In genomic region chr2:45611020-45611737, GRCh38 we compare ENCODE assay signal across 1 cellular context.
TF ChIP-seq lines count a peak whose summit lies in the region.

SRBD1 (minus strand) TSS chr2:45611267; CDS start chr2:45605441, 5,826 bp downstream.

TF ChIP-seq in K562, 482 proteins besides CTCF, POLR2A, EP300 and RAD21 (continued from another document and continues in another):
- no peak for TF ChIP-seq ZNF407 (IDR thresholded peaks at IDR 0.05; ENCODE audit: low read depth)
- peak; percentile 66 for TF ChIP-seq HNRNPLL (IDR thresholded peaks at IDR 0.05; ENCODE audit: low read depth, low read length, poor library complexity, severe bottlenecking)
- peak; percentile 78 for TF ChIP-seq ELF1 (tag; IDR thresholded peaks at IDR 0.05)
- TF ChIP-seq CAMTA2 (CRISPR knock-in tag; conservative IDR thresholded peaks at IDR 0.05), result no peak
- TF ChIP-seq DIDO1 (tag; IDR thresholded peaks at IDR 0.05; ENCODE audit: low read depth), result peak; percentile 37; the same call in 1 of the 2 replicates
- TF ChIP-seq, protein P1, sequence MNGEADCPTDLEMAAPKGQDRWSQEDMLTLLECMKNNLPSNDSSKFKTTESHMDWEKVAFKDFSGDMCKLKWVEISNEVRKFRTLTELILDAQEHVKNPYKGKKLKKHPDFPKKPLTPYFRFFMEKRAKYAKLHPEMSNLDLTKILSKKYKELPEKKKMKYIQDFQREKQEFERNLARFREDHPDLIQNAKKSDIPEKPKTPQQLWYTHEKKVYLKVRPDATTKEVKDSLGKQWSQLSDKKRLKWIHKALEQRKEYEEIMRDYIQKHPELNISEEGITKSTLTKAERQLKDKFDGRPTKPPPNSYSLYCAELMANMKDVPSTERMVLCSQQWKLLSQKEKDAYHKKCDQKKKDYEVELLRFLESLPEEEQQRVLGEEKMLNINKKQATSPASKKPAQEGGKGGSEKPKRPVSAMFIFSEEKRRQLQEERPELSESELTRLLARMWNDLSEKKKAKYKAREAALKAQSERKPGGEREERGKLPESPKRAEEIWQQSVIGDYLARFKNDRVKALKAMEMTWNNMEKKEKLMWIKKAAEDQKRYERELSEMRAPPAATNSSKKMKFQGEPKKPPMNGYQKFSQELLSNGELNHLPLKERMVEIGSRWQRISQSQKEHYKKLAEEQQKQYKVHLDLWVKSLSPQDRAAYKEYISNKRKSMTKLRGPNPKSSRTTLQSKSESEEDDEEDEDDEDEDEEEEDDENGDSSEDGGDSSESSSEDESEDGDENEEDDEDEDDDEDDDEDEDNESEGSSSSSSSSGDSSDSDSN (IDR thresholded peaks at IDR 0.05; ENCODE audit: borderline replicate concordance in 1 of 2, low read depth in 2 of 2, low read length in 2 of 2), result peak in 1 of 2 experiments; percentile 77; a peak in 1 of 4 replicates
- TF ChIP-seq NONO (IDR thresholded peaks at IDR 0.05; ENCODE audit: low read depth in 2 of 2, low read length in 1 of 2), result 0 out of 4 replicates have a peak, but pooled peaks of 1 of the 2 experiments have one; percentile 14
- TF ChIP-seq POLR2H (tag; IDR thresholded peaks at IDR 0.05; ENCODE audit: low read depth), result peak; percentile 93
- TF ChIP-seq HMGN3 (IDR thresholded peaks at IDR 0.05; ENCODE audit: borderline replicate concordance, extremely low read depth, insufficient read length, low read depth, low read length), result peak; percentile 54
- TF ChIP-seq KDM2B (CRISPR knock-in tag; IDR thresholded peaks at IDR 0.05), result no peak
- TF ChIP-seq ZFP1 (CRISPR knock-in tag; IDR thresholded peaks at IDR 0.05), result no peak
- peak in 1 of 2 experiments; percentile 58; a peak in 1 of 4 replicates for TF ChIP-seq KDM4B (IDR thresholded peaks at IDR 0.05; ENCODE audit: borderline replicate concordance in 2 of 2, low read depth in 1 of 2)
- TF ChIP-seq, protein P2, sequence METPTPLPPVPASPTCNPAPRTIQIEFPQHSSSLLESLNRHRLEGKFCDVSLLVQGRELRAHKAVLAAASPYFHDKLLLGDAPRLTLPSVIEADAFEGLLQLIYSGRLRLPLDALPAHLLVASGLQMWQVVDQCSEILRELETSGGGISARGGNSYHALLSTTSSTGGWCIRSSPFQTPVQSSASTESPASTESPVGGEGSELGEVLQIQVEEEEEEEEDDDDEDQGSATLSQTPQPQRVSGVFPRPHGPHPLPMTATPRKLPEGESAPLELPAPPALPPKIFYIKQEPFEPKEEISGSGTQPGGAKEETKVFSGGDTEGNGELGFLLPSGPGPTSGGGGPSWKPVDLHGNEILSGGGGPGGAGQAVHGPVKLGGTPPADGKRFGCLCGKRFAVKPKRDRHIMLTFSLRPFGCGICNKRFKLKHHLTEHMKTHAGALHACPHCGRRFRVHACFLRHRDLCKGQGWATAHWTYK (CRISPR knock-in tag; IDR thresholded peaks at IDR 0.05), result no peak
- TF ChIP-seq, protein P3, sequence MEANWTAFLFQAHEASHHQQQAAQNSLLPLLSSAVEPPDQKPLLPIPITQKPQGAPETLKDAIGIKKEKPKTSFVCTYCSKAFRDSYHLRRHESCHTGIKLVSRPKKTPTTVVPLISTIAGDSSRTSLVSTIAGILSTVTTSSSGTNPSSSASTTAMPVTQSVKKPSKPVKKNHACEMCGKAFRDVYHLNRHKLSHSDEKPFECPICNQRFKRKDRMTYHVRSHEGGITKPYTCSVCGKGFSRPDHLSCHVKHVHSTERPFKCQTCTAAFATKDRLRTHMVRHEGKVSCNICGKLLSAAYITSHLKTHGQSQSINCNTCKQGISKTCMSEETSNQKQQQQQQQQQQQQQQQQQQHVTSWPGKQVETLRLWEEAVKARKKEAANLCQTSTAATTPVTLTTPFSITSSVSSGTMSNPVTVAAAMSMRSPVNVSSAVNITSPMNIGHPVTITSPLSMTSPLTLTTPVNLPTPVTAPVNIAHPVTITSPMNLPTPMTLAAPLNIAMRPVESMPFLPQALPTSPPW (CRISPR knock-in tag; IDR thresholded peaks at IDR 0.05), result peak; percentile 50; the same call in 1 of the 2 replicates
- peak; percentile 76 for TF ChIP-seq HCFC1 (IDR thresholded peaks at IDR 0.05; ENCODE audit: low read depth, low read length)
- TF ChIP-seq TAF1 (IDR thresholded peaks at IDR 0.05; ENCODE audit: control insufficient read depth, extremely low read depth, insufficient read depth, low read length, severe bottlenecking), result peak; percentile 90
- TF ChIP-seq PHF8 (IDR thresholded peaks at IDR 0.05; ENCODE audit: borderline replicate concordance, low read length), result peak; percentile 82
- TF ChIP-seq SIN3A (IDR thresholded peaks at IDR 0.05; ENCODE audit: borderline replicate concordance in 2 of 2, control insufficient read depth in 1 of 2, low read depth in 2 of 2, low read length in 2 of 2), result peak in 1 of 2 experiments; percentile 70; a peak in 2 of 4 replicates
- peak; percentile 81 for TF ChIP-seq NR2C1 (IDR thresholded peaks at IDR 0.05)
- TF ChIP-seq NR2C1 (tag; IDR thresholded peaks at IDR 0.05), result peak; percentile 84
- TF ChIP-seq NCOA1 (IDR thresholded peaks at IDR 0.05; ENCODE audit: low read depth), result peak; percentile 92
- TF ChIP-seq, protein P4, sequence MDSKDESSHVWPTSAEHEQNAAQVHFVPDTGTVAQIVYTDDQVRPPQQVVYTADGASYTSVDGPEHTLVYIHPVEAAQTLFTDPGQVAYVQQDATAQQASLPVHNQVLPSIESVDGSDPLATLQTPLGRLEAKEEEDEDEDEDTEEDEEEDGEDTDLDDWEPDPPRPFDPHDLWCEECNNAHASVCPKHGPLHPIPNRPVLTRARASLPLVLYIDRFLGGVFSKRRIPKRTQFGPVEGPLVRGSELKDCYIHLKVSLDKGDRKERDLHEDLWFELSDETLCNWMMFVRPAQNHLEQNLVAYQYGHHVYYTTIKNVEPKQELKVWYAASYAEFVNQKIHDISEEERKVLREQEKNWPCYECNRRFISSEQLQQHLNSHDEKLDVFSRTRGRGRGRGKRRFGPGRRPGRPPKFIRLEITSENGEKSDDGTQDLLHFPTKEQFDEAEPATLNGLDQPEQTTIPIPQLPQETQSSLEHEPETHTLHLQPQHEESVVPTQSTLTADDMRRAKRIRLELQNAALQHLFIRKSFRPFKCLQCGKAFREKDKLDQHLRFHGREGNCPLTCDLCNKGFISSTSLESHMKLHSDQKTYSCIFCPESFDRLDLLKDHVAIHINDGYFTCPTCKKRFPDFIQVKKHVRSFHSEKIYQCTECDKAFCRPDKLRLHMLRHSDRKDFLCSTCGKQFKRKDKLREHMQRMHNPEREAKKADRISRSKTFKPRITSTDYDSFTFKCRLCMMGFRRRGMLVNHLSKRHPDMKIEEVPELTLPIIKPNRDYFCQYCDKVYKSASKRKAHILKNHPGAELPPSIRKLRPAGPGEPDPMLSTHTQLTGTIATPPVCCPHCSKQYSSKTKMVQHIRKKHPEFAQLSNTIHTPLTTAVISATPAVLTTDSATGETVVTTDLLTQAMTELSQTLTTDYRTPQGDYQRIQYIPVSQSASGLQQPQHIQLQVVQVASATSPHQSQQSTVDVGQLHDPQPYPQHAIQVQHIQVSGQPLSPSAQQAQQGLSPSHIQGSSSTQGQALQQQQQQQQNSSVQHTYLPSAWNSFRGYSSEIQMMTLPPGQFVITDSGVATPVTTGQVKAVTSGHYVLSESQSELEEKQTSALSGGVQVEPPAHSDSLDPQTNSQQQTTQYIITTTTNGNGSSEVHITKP (IDR thresholded peaks at IDR 0.05; ENCODE audit: partially characterized antibody), result peak; percentile 6
- TF ChIP-seq HDAC1 (IDR thresholded peaks at IDR 0.05), result no peak
- peak; percentile 80 for TF ChIP-seq PML (IDR thresholded peaks at IDR 0.05; ENCODE audit: low read length)
- peak; percentile 77 for TF ChIP-seq BHLHE40 (IDR thresholded peaks at IDR 0.05; ENCODE audit: low read length)
- peak; percentile 60 for TF ChIP-seq TEAD4 (IDR thresholded peaks at IDR 0.05; ENCODE audit: low read length)
- TF ChIP-seq TEAD4 (CRISPR knock-in tag; IDR thresholded peaks at IDR 0.05; ENCODE audit: borderline replicate concordance), result no peak
- no peak for TF ChIP-seq HNRNPL (IDR thresholded peaks at IDR 0.05; ENCODE audit: low read depth, low read length)
- no peak for TF ChIP-seq CHCHD3 (CRISPR knock-in tag; IDR thresholded peaks at IDR 0.05)
- TF ChIP-seq CGGBP1 (CRISPR knock-in tag; IDR thresholded peaks at IDR 0.05), result no peak
- TF ChIP-seq E2F6 (IDR thresholded peaks at IDR 0.05; ENCODE audit: borderline replicate concordance in 1 of 2, extremely low read depth in 1 of 2, insufficient read depth in 1 of 2, insufficient read length in 1 of 2, low read depth in 1 of 2, low read length in 1 of 2, poor library complexity in 1 of 2, severe bottlenecking in 1 of 2), result peak; percentile 79 to 92
- no peak for TF ChIP-seq SMAD2 (IDR thresholded peaks at IDR 0.05; ENCODE audit: low read depth, low read length)
- TF ChIP-seq GTF2F1 (IDR thresholded peaks at IDR 0.05; ENCODE audit: low read depth, low read length), result peak; percentile 67; the same call in 1 of the 2 replicates
- TF ChIP-seq, protein P5, sequence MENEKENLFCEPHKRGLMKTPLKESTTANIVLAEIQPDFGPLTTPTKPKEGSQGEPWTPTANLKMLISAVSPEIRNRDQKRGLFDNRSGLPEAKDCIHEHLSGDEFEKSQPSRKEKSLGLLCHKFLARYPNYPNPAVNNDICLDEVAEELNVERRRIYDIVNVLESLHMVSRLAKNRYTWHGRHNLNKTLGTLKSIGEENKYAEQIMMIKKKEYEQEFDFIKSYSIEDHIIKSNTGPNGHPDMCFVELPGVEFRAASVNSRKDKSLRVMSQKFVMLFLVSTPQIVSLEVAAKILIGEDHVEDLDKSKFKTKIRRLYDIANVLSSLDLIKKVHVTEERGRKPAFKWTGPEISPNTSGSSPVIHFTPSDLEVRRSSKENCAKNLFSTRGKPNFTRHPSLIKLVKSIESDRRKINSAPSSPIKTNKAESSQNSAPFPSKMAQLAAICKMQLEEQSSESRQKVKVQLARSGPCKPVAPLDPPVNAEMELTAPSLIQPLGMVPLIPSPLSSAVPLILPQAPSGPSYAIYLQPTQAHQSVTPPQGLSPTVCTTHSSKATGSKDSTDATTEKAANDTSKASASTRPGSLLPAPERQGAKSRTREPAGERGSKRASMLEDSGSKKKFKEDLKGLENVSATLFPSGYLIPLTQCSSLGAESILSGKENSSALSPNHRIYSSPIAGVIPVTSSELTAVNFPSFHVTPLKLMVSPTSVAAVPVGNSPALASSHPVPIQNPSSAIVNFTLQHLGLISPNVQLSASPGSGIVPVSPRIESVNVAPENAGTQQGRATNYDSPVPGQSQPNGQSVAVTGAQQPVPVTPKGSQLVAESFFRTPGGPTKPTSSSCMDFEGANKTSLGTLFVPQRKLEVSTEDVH (IDR thresholded peaks at IDR 0.05; ENCODE audit: low read depth, partially characterized antibody), result peak; percentile 84
- TF ChIP-seq CBX3 (IDR thresholded peaks at IDR 0.05; ENCODE audit: borderline replicate concordance in 1 of 2, low read length in 2 of 2), result peak in 1 of 2 experiments; percentile 74; a peak in 1 of 3 replicates
- peak; percentile 61; the same call in 1 of the 2 replicates for TF ChIP-seq E2F3 (CRISPR knock-in tag; IDR thresholded peaks at IDR 0.05)
- TF ChIP-seq ZFPM2 (CRISPR knock-in tag; IDR thresholded peaks at IDR 0.05), result no peak
